Comparison of ENCODE assay signal across 17 cellular contexts in genomic region chr16:65523258-65523950, GRCh38.
"Had no signal": no experiment of that assay in that cellular context is flagged by ENCODE, and none has a peak within 500 bp of the region (broad histone marks: within the 10 kb centered on the region; RNA-seq: fewer than 3 reads in every experiment).

No MANE protein-coding gene starts in this region.

- H3K27ac ChIP-seq: foreskin keratinocyte, uterus had no signal

- H3K4me3 ChIP-seq: ovary, tibial artery, uterus had no signal

- H3K9me3 ChIP-seq: ovary, tibial artery had no signal

- H3K36me3 Mint-ChIP-seq: activated naive CD8-positive, alpha-beta T cell treated with anti-CD3 and anti-CD28 coated beads, Interleukin-2, amount 10 ng/mL, durations not matched to agents 7 days and 5 days; natural killer cell treated with Interleukin-12 subunit alpha and Interleukin-12 subunit beta and Interleukin-15 and Interleukin-18, amount 100 ng/mL, for 72 hours had no signal

- H3K36me3 ChIP-seq: ovary, tibial artery, uterus had no signal

- H3K27ac Mint-ChIP-seq: activated naive CD8-positive, alpha-beta T cell treated with anti-CD3 and anti-CD28 coated beads, Interleukin-2, amount 10 ng/mL, durations not matched to agents 7 days and 5 days; activated T-helper 1 cell treated with anti-CD3 and anti-CD28 coated beads, Interleukin-12 subunit alpha, Interleukin-12 subunit beta, Interleukin-2, Interleukin-4 antibody, amounts not matched to agents 30 ng/mL and 10 ng/mL and 1 ng/mL, durations not matched to agents 14 hours and 24 hours and 36 hours; dendritic cell treated with granulocyte-macrophage colony-stimulating factor and Interleukin-4, amounts not matched to agents 40 ng/mL and 50 ng/mL, for 4 days; natural killer cell treated with Interleukin-12 subunit alpha and Interleukin-12 subunit beta and Interleukin-15 and Interleukin-18, amount 100 ng/mL, for 72 hours had no signal

- H3K9me3 Mint-ChIP-seq: activated T-helper 1 cell treated with anti-CD3 and anti-CD28 coated beads, Interleukin-12 subunit alpha, Interleukin-12 subunit beta, Interleukin-2, Interleukin-4 antibody, amounts not matched to agents 30 ng/mL and 10 ng/mL and 1 ng/mL, durations not matched to agents 14 hours and 24 hours and 36 hours; dendritic cell treated with granulocyte-macrophage colony-stimulating factor and Interleukin-4, amounts not matched to agents 40 ng/mL and 50 ng/mL, for 4 days had no signal

- H3K4me1 Mint-ChIP-seq: activated naive CD8-positive, alpha-beta T cell treated with anti-CD3 and anti-CD28 coated beads, Interleukin-2, amount 10 ng/mL, durations not matched to agents 7 days and 5 days had no signal

- H3K4me3 Mint-ChIP-seq: activated naive CD8-positive, alpha-beta T cell treated with anti-CD3 and anti-CD28 coated beads, Interleukin-2, amount 10 ng/mL, durations not matched to agents 7 days and 5 days; activated T-helper 1 cell treated with anti-CD3 and anti-CD28 coated beads, Interleukin-12 subunit alpha, Interleukin-12 subunit beta, Interleukin-2, Interleukin-4 antibody, amounts not matched to agents 30 ng/mL and 10 ng/mL and 1 ng/mL, durations not matched to agents 14 hours and 24 hours and 36 hours; dendritic cell treated with granulocyte-macrophage colony-stimulating factor and Interleukin-4, amounts not matched to agents 40 ng/mL and 50 ng/mL, for 4 days; natural killer cell treated with Interleukin-12 subunit alpha and Interleukin-12 subunit beta and Interleukin-15 and Interleukin-18, amount 100 ng/mL, for 72 hours had no signal

- ATAC-seq: foreskin keratinocyte; natural killer cell treated with Interleukin-12 subunit alpha and Interleukin-12 subunit beta and Interleukin-15 and Interleukin-18, amount 100 ng/mL, for 72 hours had no signal

- H3K27me3 ChIP-seq: foreskin keratinocyte, ovary, tibial artery, uterus had no signal

- DNase-seq: activated CD4-positive, alpha-beta T cell treated with anti-CD3 and anti-CD28 coated beads, Interleukin-2, amount 50 U/mL, for 1 hour; activated CD8-positive, alpha-beta memory T cell treated with anti-CD3 and anti-CD28 coated beads for 24 hours; activated naive CD4-positive, alpha-beta T cell; activated naive CD8-positive, alpha-beta T cell treated with anti-CD3 and anti-CD28 coated beads, Interleukin-2, amount 10 ng/mL, durations not matched to agents 7 days and 5 days; effector memory CD4-positive, alpha-beta T cell; foreskin keratinocyte; glutamatergic neuron; kidney glomerular epithelial cell; mesenchymal stem cell; ovary; stimulated activated CD4-positive, alpha-beta T cell treated with anti-CD3 and anti-CD28 coated beads, Interleukin-4, amount 100 ng/mL, for 24 hours; stimulated activated naive CD4-positive, alpha-beta T cell; tibial artery; uterus had no signal

- H3K4me1 ChIP-seq: foreskin keratinocyte, uterus had no signal
